In the genomic region with DNA sequence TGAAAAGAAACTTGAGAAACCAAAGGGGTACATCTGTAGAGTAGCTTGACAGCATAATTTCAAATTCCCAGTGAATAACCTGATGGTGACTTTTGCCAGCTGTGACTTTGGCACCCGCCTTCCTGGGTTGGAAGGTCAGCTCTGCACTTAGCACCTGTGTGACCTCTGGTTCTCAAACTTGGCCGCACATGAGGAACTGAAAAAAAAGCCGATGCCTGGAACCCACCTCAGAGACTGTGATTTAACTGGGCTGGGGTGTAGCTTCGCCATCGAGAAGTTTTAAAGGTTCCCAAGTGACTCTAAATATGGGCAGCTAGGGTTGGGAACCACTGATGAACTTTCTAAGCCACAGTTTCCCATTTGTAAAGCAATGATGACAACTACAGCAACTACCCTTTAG, we compare ENCODE assay signal across 18 cellular contexts. TPM values are rescaled to one million over a fixed set of nuclear protein-coding genes. Genes with fewer than 3 reads are reported as not detected.
A peak's percentile ranks its signal among the peaks of the same experiment; 100 is the strongest.
DNase-seq lines count a peak whose midpoint lies in the region; ATAC-seq and TF ChIP-seq lines count a peak whose summit lies in the region.
"Had no signal": no experiment of that assay in that cellular context is flagged by ENCODE, and none has a peak within 500 bp of the region (broad histone marks: within the 10 kb centered on the region; RNA-seq: fewer than 3 reads in every experiment).

No MANE protein-coding gene starts in this region.

- no peak overlapping the region for H3K27ac Mint-ChIP-seq in naive thymus-derived CD8-positive, alpha-beta T cell
- H3K27ac Mint-ChIP-seq: GM23338; T-helper 1 cell treated with Interleukin-12 subunit alpha and Interleukin-12 subunit beta and Interleukin-4 antibody, amounts not matched to agents 30 μg/mL and 1 μg/mL, for 36 hours had no signal

- CTCF ChIA-PET in AG04450 (lab: Charles Lee): interaction anchor here (1.2 to 1.7 kb wide), 3 partner anchors 43 to 199 kb away, joined by 3 to 6 read pairs (median 4); no protein-coding TSS in a partner anchor

- no peaks in the 10 kb centered on the region for H3K4me1 Mint-ChIP-seq in naive thymus-derived CD8-positive, alpha-beta T cell
- H3K4me1 Mint-ChIP-seq in activated T-cell treated with anti-CD3 and anti-CD28 coated beads, Interleukin-2, amount 50 U/mL, for 4 hours (ENCODE audit: low read depth): no peaks in the 10 kb centered on the region

- TF ChIP-seq CTCF in AG04450 (IDR thresholded peaks at IDR 0.05; ENCODE audit: low read depth, low read length): no peak

- ATAC-seq in GM19467 (IDR thresholded peaks at IDR 0.05; ENCODE audit: unreplicated experiment) (peak; percentile 54), HG03432 (IDR thresholded peaks at IDR 0.05; ENCODE audit: unreplicated experiment) (peak; percentile 83), HG03571 (IDR thresholded peaks at IDR 0.05; ENCODE audit: unreplicated experiment) (no peak)
- no peak for ATAC-seq in naive thymus-derived CD8-positive, alpha-beta T cell
- no peak for ATAC-seq in activated T-cell treated with anti-CD3 and anti-CD28 coated beads, Interleukin-2, amount 50 U/mL, for 4 hours
- ATAC-seq: GM23338 had no signal

- no peaks in the 10 kb centered on the region for H3K27me3 ChIP-seq in AG04450 (ENCODE audit: control insufficient read depth, insufficient read depth, low read length)

- no peaks in the 10 kb centered on the region for H3K9me3 ChIP-seq in AG04450 (ENCODE audit: control insufficient read depth, insufficient read depth, low read length)
- H3K9me3 ChIP-seq: Caco-2 had no signal

- peaks cover 0 to under 1% (median 0%) of the 10 kb centered on the region in 9 donors for H3K9me3 Mint-ChIP-seq in naive thymus-derived CD8-positive, alpha-beta T cell
- H3K9me3 Mint-ChIP-seq in activated T-cell treated with anti-CD3 and anti-CD28 coated beads, Interleukin-2, amount 50 U/mL, for 4 hours: peaks cover 4% of the 10 kb centered on the region
- H3K9me3 Mint-ChIP-seq: GM23338; T-helper 1 cell treated with Interleukin-12 subunit alpha and Interleukin-12 subunit beta and Interleukin-4 antibody, amounts not matched to agents 30 μg/mL and 1 μg/mL, for 36 hours had no signal

- POLR2A ChIA-PET in AG04450 (lab: Yijun Ruan, JAX): interaction anchor here (1.1 to 1.5 kb wide), 3 partner anchors 54 to 85 kb away, joined by 4 to 5 read pairs (median 4); no protein-coding TSS in a partner anchor
- POLR2A ChIA-PET in naive thymus-derived CD8-positive, alpha-beta T cell (lab: Charles Lee): no interaction called here

- no peak for DNase-seq in AG04450 (ENCODE audit: low read depth, low spot score)
- DNase-seq in RPMI8226: peak; percentile 58
- DNase-seq in T-helper 2 cell: no peak
- no peak for DNase-seq in naive thymus-derived CD8-positive, alpha-beta T cell
- no peak for DNase-seq in activated T-cell treated with anti-CD3 and anti-CD28 coated beads, Interleukin-2, amount 50 U/mL, for 4 hours
- DNase-seq: Caco-2, KBM-7, NCI-H1092, NCI-H2227 treated with DMSO at 0.1 percent for 48 hours, NCI-H526 treated with DMSO at 0.1 percent for 48 hours, PC-9 had no signal

- H3K27ac ChIP-seq in AG04450 (ENCODE audit: low read depth, low read length): peak overlapping the region; percentile 43
- H3K27ac ChIP-seq: HL-60, PC-9, SK-N-MC had no signal

- H3K27me3 Mint-ChIP-seq in naive thymus-derived CD8-positive, alpha-beta T cell: peaks cover under 1 to 13% (median 7%) of the 10 kb centered on the region in 5 donors
- peaks cover 3% of the 10 kb centered on the region for H3K27me3 Mint-ChIP-seq in activated T-cell treated with anti-CD3 and anti-CD28 coated beads, Interleukin-2, amount 50 U/mL, for 4 hours (ENCODE audit: low read depth)

- H3K4me3 ChIP-seq in AG04450 (ENCODE audit: low read depth, low read length): no peak overlapping the region
- H3K4me3 ChIP-seq: GM23338, PC-9, SK-N-MC had no signal

- H3K4me3 Mint-ChIP-seq in naive thymus-derived CD8-positive, alpha-beta T cell: no peak overlapping the region
- H3K4me3 Mint-ChIP-seq in activated T-cell treated with anti-CD3 and anti-CD28 coated beads, Interleukin-2, amount 50 U/mL, for 4 hours: no peak overlapping the region
- H3K4me3 Mint-ChIP-seq: GM23338; T-helper 1 cell treated with Interleukin-12 subunit alpha and Interleukin-12 subunit beta and Interleukin-4 antibody, amounts not matched to agents 30 μg/mL and 1 μg/mL, for 36 hours had no signal

- H3K36me3 Mint-ChIP-seq in naive thymus-derived CD8-positive, alpha-beta T cell: no peaks in the 10 kb centered on the region
- no peaks in the 10 kb centered on the region for H3K36me3 Mint-ChIP-seq in activated T-cell treated with anti-CD3 and anti-CD28 coated beads, Interleukin-2, amount 50 U/mL, for 4 hours (ENCODE audit: insufficient read depth)

RNA-seq across cellular contexts. Expression of a gene that starts 6.5 kb away (rescaled TPM):
- polyA plus RNA-seq in AG04450 (2011; rRNA removed): 376 and 423 TPM in 2 replicates
- polyA minus RNA-seq in AG04450 (2011; rRNA and poly(A)+ RNA removed): 263 and 274 TPM in 2 replicates
- not detected for total RNA-seq in naive thymus-derived CD8-positive, alpha-beta T cell
- not detected for polyA plus RNA-seq in naive thymus-derived CD8-positive, alpha-beta T cell
- under 1 TPM; 0.25 to 0.43 (median 0.40) TPM for total RNA-seq in activated T-cell treated with anti-CD3 and anti-CD28 coated beads, Interleukin-2, amount 50 U/mL, for 4 hours
- total RNA-seq: Caco-2 had no signal

Comparison
In these comparisons a context has a peak if more than half of its experiments do, and no peak if none do; other contexts are left out.
1. ATAC-seq: peak in GM19467 (single experiment) and HG03432 (single experiment); none in HG03571 (single experiment), naive thymus-derived CD8-positive, alpha-beta T cell (0 of 2) and activated T-cell treated with anti-CD3 and anti-CD28 coated beads, Interleukin-2, amount 50 U/mL, for 4 hours (0 of 2).